Comparison of ENCODE assay signal across 13 cellular contexts in the genomic region with DNA sequence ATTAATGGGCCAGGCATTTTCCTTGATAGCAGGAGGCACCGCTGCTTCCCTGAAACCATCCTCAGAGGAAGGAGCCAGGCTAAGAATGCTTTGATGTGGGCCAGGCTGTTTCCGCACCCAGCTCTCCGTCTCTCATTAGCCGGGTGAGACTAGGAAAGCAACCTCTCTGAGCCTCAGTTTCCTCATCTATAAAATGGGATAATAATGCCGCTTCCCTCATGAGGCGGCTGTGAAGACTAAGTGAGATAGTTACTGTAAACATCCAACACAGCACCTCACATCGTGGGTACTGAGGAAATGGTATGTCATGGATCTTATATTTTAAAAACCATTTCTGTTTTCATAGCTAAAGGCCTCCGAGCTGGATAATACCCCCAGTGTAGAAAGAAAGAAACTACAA. TPM values are rescaled to one million over a fixed set of nuclear protein-coding genes. Genes with fewer than 3 reads are reported as not detected.
DNase-seq lines count a peak whose midpoint lies in the region; ATAC-seq and TF ChIP-seq lines count a peak whose summit lies in the region.
"Had no signal": no experiment of that assay in that cellular context is flagged by ENCODE, and none has a peak within 500 bp of the region (broad histone marks: within the 10 kb centered on the region; RNA-seq: fewer than 3 reads in every experiment).

No MANE protein-coding gene starts in this region.

- peak overlapping the region; percentile 80 for H3K27ac ChIP-seq in RWPE2 (ENCODE audit: poor library complexity, severe bottlenecking)

- no peak overlapping the region for H3K4me3 ChIP-seq in RWPE2 (ENCODE audit: severe bottlenecking)

- no peak for DNase-seq in Calu3
- DNase-seq in RWPE2 (ENCODE audit: low spot score) = no peak
- DNase-seq in memory B cell (ENCODE audit: low spot score in 2 of 2) = no peak
- no peak for DNase-seq in natural killer cell
- DNase-seq in cerebellar nuclear complex (lab: John Stamatoyannopoulos, UW) = no peak
- no peak for DNase-seq in OCI-M1 (lab: John Stamatoyannopoulos, UW)
- DNase-seq in SK-N-DZ (ENCODE audit: low spot score) = no peak
- DNase-seq: AML-193; CD4-positive, alpha-beta memory T cell; DMS79 treated with DMSO at 0.1 percent for 48 hours; GF-D8; H9 had no signal

- ATAC-seq in RWPE2 (ENCODE audit: low read depth) (no peak), memory B cell (ENCODE audit: low read depth) (no peak), natural killer cell (no peak)

- TSS peak; percentile 23 for BruUV-seq in Calu3 (replicated peaks; lab: Mats Ljungman, UMichigan)

- TF ChIP-seq CTCF in Calu3 (IDR thresholded peaks at IDR 0.05; ENCODE audit: unreplicated experiment) (no peak), RWPE2 (IDR thresholded peaks at IDR 0.05; ENCODE audit: poor library complexity, severe bottlenecking) (no peak), natural killer cell (IDR thresholded peaks at IDR 0.05) (no peak)

- H3K4me3 Mint-ChIP-seq in Calu3 (ENCODE audit: low read depth, unreplicated experiment) (no peak overlapping the region), memory B cell (no peak overlapping the region), natural killer cell (no peak overlapping the region)
- H3K4me3 Mint-ChIP-seq: CD14-positive monocyte; CD4-positive, alpha-beta memory T cell; H9 had no signal

- intact Hi-C loops in Calu3 (cut with micrococcal nuclease; ENCODE audit: unreplicated experiment) (no loop called here), natural killer cell (cut with micrococcal nuclease) (no loop called here)

- no peaks in the 10 kb centered on the region for H3K9me3 ChIP-seq in RWPE2 (ENCODE audit: severe bottlenecking)

- peaks cover 42% of the 10 kb centered on the region for H3K36me3 ChIP-seq in RWPE2 (ENCODE audit: low read depth)

- H3K4me1 ChIP-seq in RWPE2 (ENCODE audit: insufficient read depth, poor library complexity, severe bottlenecking) = peaks cover 45% of the 10 kb centered on the region

- H3K36me3 Mint-ChIP-seq in Calu3 (ENCODE audit: insufficient read depth, unreplicated experiment) = peaks cover 19% of the 10 kb centered on the region
- peaks cover 20% of the 10 kb centered on the region for H3K36me3 Mint-ChIP-seq in memory B cell
- no peaks in the 10 kb centered on the region for H3K36me3 Mint-ChIP-seq in natural killer cell

- H3K9me3 Mint-ChIP-seq in Calu3 (ENCODE audit: low read depth, unreplicated experiment) (no peaks in the 10 kb centered on the region), memory B cell (no peaks in the 10 kb centered on the region), natural killer cell (no peaks in the 10 kb centered on the region)
- H3K9me3 Mint-ChIP-seq: CD14-positive monocyte; CD4-positive, alpha-beta memory T cell; H9 had no signal

- CTCF ChIA-PET in Calu3 (lab: Charles Lee) = no interaction called here

- H3K4me1 Mint-ChIP-seq in Calu3 (ENCODE audit: low read depth, unreplicated experiment) (peaks cover 28% of the 10 kb centered on the region), memory B cell (peaks cover 18% of the 10 kb centered on the region), natural killer cell (peaks cover 27 to 43% of the 10 kb centered on the region in 2 donors)

- no peaks in the 10 kb centered on the region for H3K27me3 ChIP-seq in RWPE2 (ENCODE audit: insufficient read depth, poor library complexity, severe bottlenecking)

- H3K27me3 Mint-ChIP-seq in Calu3 (ENCODE audit: unreplicated experiment) (no peaks in the 10 kb centered on the region), memory B cell (no peaks in the 10 kb centered on the region), natural killer cell (ENCODE audit: low read depth in 2 of 2) (no peaks in the 10 kb centered on the region)
- H3K27me3 Mint-ChIP-seq: CD4-positive, alpha-beta memory T cell had no signal

- H3K27ac Mint-ChIP-seq in Calu3 (ENCODE audit: unreplicated experiment) (no peak overlapping the region), memory B cell (peak overlapping the region; percentile 10), natural killer cell (no peak overlapping the region)

RNA-seq across cellular contexts. Expression of a gene that starts 46.5 kb away (rescaled TPM):
- total RNA-seq in Calu3 (2022) (42.2 and 43.0 TPM in 2 replicates), natural killer cell (10 to 100 TPM; 25.0 to 34.9 (median 33.0) TPM)
- polyA plus RNA-seq in SK-N-DZ (2014; cell fraction: cytosol; rRNA removed) = not detected in 2 replicates
- not detected in 2 replicates for polyA plus RNA-seq in SK-N-DZ (2014; cell fraction: nucleus; rRNA removed)
